In the genomic region with DNA sequence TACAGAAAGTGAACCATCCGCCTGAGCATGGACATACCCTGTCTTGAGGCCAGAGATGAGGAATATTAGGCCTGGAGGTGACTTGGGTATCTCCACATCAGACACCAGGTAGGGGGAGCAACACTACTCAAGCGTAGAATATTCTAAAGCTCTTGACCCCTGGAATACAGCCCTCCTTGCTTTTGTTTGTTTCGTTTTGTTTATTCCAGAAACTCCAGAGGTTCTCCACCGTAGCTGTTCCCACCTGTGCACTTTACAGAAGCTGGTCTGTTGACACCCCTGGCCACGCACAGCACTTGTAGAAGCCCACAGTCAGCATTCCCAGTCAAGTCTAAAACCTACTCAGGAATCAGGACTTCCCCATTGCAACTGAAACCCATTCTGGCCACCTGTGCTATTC, we compare ENCODE assay signal across 23 cellular contexts.
"Had no signal": no experiment of that assay in that cellular context is flagged by ENCODE, and none has a peak within 500 bp of the region (broad histone marks: within the 10 kb centered on the region; RNA-seq: fewer than 3 reads in every experiment).

No MANE protein-coding gene starts in this region.

- H3K36me3 ChIP-seq: SJCRH30 had no signal

- FAIRE-seq: HTR-8/SVneo had no signal

- DNase-seq: Kasumi-1, KG1, NCI-H1048, NCI-H1105, NCI-H1417, NCI-H1436 treated with DMSO at 0.1 percent for 48 hours, NCI-H1694, NCI-H187 treated with DMSO at 0.1 percent for 48 hours, NCI-H2029 treated with DMSO at 0.1 percent for 48 hours, NCI-H2171 treated with DMSO at 0.1 percent for 48 hours, NCI-H345, NCI-H446 treated with DMSO at 0.1 percent for 48 hours, NCI-H510A treated with DMSO at 0.1 percent for 48 hours, NCI-H526, NCI-H82, PC-3, SHP77 treated with DMSO at 0.1 percent for 48 hours, SJCRH30 had no signal

- ATAC-seq: Panc1, PC-3, Right ventricle myocardium inferior, SK-N-SH treated with all-trans-retinoic acid at 6 μM for 48 hours had no signal

- H3K4me3 ChIP-seq: SJCRH30 had no signal

- H3K9me3 ChIP-seq: SJCRH30 had no signal

- H3K27ac ChIP-seq: HL-60, SJCRH30 had no signal

- H3K27me3 ChIP-seq: SJCRH30 had no signal

- H3K4me1 ChIP-seq: SJCRH30 had no signal
